Comparison of ENCODE assay signal across 8 cellular contexts in the genomic region with DNA sequence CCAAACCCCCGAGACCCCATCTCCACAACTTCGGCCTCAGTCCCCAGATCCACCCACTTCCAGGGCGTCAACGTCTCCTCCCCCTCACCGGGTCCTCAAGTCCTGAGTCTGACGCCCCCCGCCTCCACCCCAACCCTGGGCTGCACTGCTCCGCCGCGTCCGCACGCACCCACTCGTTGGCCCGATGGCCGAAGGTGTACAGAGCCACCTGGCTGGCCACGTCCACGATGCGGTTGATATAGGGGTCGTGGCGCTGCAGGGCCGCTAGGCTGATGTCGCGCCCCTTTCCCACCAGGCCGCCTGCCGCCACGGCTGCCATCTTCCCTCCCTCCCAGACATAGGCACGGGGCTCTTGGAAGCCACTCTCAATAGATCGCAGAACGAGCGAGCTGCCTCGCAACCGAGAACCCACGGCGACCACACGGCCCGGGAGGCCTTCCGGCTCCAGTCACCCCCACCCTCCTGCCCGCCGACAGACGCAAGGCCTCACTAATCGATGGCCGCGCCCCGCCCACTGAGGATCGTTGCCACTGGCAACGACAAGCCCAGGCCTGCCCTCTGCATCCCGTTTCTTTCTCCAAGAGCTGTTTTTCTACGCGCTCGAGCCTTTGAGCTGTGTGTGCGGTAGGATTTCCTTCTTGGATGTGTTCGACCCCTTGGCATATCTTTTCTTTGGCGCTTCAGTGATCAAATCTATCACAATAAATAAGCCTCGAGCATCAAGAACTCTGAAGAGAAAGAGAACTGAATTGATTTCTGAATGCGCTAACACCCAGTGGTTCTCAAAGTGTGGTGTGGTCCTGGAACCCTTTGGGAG. TPM values are rescaled to one million over a fixed set of nuclear protein-coding genes. Genes with fewer than 3 reads are reported as not detected.
A peak's percentile ranks its signal among the peaks of the same experiment; 100 is the strongest.
DNase-seq lines count a peak whose midpoint lies in the region; ATAC-seq and TF ChIP-seq lines count a peak whose summit lies in the region.

A gene (minus strand): TSS at position 345 of the 817 bp plus-strand sequence. CDS start 26 bp downstream, at position 319.

- TF ChIP-seq CTCF in DOHH2 (IDR thresholded peaks at IDR 0.05; ENCODE audit: low read depth, low read length, poor library complexity, severe bottlenecking) = peak; percentile 22

- peaks cover 0 to 8% of the 10 kb centered on the region in 2 donors for H3K36me3 Mint-ChIP-seq in naive B cell
- H3K36me3 Mint-ChIP-seq in stimulated activated memory B cell treated with anti-CD40 and anti-IgM and Interleukin-4, amounts not matched to agents 10 μg/mL and 1 μg/mL and 100 μg/mL, for 72 hours = no peaks in the 10 kb centered on the region

- H3K27ac Mint-ChIP-seq in naive B cell = peak within 1 kb of the TSS; percentile 96 to 99 (median 98)
- peak within 1 kb of the TSS; percentile 93 for H3K27ac Mint-ChIP-seq in stimulated activated memory B cell treated with anti-CD40 and anti-IgM and Interleukin-4, amounts not matched to agents 10 μg/mL and 1 μg/mL and 100 μg/mL, for 72 hours

- H3K27ac ChIP-seq in DOHH2 (ENCODE audit: low read depth, low read length) = peak within 1 kb of the TSS; percentile 59

- H3F3A ChIP-seq in DOHH2 (ENCODE audit: control insufficient read depth, insufficient read depth) = 0 out of 2 replicates have a peak, but pooled peaks cover 5% of the 10 kb centered on the region

- H3K9me3 ChIP-seq in DOHH2 (ENCODE audit: control insufficient read depth, insufficient read depth, low read length) = no peaks in the 10 kb centered on the region

- no peaks in the 10 kb centered on the region for H4K20me1 ChIP-seq in DOHH2 (ENCODE audit: control insufficient read depth, insufficient read depth, low read depth, low read length)

- DNase-seq in Kasumi-1 (lab: John Stamatoyannopoulos, UW) (peak; percentile 74 to 81), RPMI8226 (peak; percentile 93), fibroblast of gingiva (ENCODE audit: low read depth) (peak; percentile 99), naive B cell (peak; percentile 89)
- peak; percentile 87 for DNase-seq in activated T-helper 1 cell treated with anti-CD3 and anti-CD28 coated beads, Interleukin-2, amount 50 U/mL, for 16 hours (ENCODE audit: low read depth in 1 of 2, low spot score in 1 of 2)

- H3K27me3 Mint-ChIP-seq in naive B cell = no peaks in the 10 kb centered on the region
- H3K27me3 Mint-ChIP-seq in stimulated activated memory B cell treated with anti-CD40 and anti-IgM and Interleukin-4, amounts not matched to agents 10 μg/mL and 1 μg/mL and 100 μg/mL, for 72 hours = no peaks in the 10 kb centered on the region

- H3K9me2 ChIP-seq in DOHH2 (replicated peaks; ENCODE audit: control insufficient read depth, low read length) = no peaks in the 10 kb centered on the region

- peaks cover 21% of the 10 kb centered on the region for H3K4me1 ChIP-seq in DOHH2 (ENCODE audit: control insufficient read depth, low read length)

- H3K4me3 Mint-ChIP-seq in naive B cell = peak within 1 kb of the TSS; percentile 94 to 100 (median 99)
- peak within 1 kb of the TSS; percentile 95 for H3K4me3 Mint-ChIP-seq in stimulated activated memory B cell treated with anti-CD40 and anti-IgM and Interleukin-4, amounts not matched to agents 10 μg/mL and 1 μg/mL and 100 μg/mL, for 72 hours

- ATAC-seq in GM21825 (IDR thresholded peaks at IDR 0.05; ENCODE audit: unreplicated experiment) = peak; percentile 98
- ATAC-seq in naive B cell (ENCODE audit: low read depth in 2 of 2) = peak; percentile 99
- ATAC-seq in stimulated activated memory B cell treated with anti-CD40 and anti-IgM and Interleukin-4, amounts not matched to agents 10 μg/mL and 1 μg/mL and 100 μg/mL, for 72 hours = peak; percentile 100

- peak within 1 kb of the TSS; percentile 88 for H3K4me2 ChIP-seq in DOHH2 (ENCODE audit: low read length)

- peaks cover 17 to 29% (median 18%) of the 10 kb centered on the region in 3 donors for H3K4me1 Mint-ChIP-seq in naive B cell
- H3K4me1 Mint-ChIP-seq in stimulated activated memory B cell treated with anti-CD40 and anti-IgM and Interleukin-4, amounts not matched to agents 10 μg/mL and 1 μg/mL and 100 μg/mL, for 72 hours = peaks cover 28% of the 10 kb centered on the region

- peaks cover 3% of the 10 kb centered on the region; the same call in 1 of the 2 replicates for H3K36me3 ChIP-seq in DOHH2 (ENCODE audit: control insufficient read depth, low read length)

- peak within 1 kb of the TSS; percentile 99 for H3K4me3 ChIP-seq in DOHH2 (ENCODE audit: low read length)

- H3K27me3 ChIP-seq in DOHH2 (ENCODE audit: control insufficient read depth, low read length) = no peaks in the 10 kb centered on the region

- peaks cover 36% of the 10 kb centered on the region for H3K79me2 ChIP-seq in DOHH2 (ENCODE audit: control insufficient read depth, low read length)

- no peaks in the 10 kb centered on the region for H3K9me3 Mint-ChIP-seq in naive B cell
- H3K9me3 Mint-ChIP-seq in stimulated activated memory B cell treated with anti-CD40 and anti-IgM and Interleukin-4, amounts not matched to agents 10 μg/mL and 1 μg/mL and 100 μg/mL, for 72 hours = no peaks in the 10 kb centered on the region

RNA-seq across cellular contexts. Expression of the gene that starts here (rescaled TPM):
- 10 to 100 TPM in 5 of 6 donors, 1 to 10 TPM in 1; 8.5 to 18.6 (median 15.8) TPM for polyA plus RNA-seq in naive B cell (ENCODE audit: low read depth in 6 of 6)

Comparison
In these comparisons a context has a peak if more than half of its experiments do, and no peak if none do; other contexts are left out.
1. Peak in every context shown above with its lines: DNase-seq, ATAC-seq, H3K4me3 ChIP-seq and H3K27ac ChIP-seq.